ENCODE assay signal across 9 cellular contexts in genomic region chr3:23959147-23959900, GRCh38. TPM values are rescaled to one million over a fixed set of nuclear protein-coding genes. Genes with fewer than 3 reads are reported as not detected.
DNase-seq lines count a peak whose midpoint lies in the region; ATAC-seq and TF ChIP-seq lines count a peak whose summit lies in the region.
"Had no signal": no experiment of that assay in that cellular context is flagged by ENCODE, and none has a peak within 500 bp of the region (broad histone marks: within the 10 kb centered on the region; RNA-seq: fewer than 3 reads in every experiment).

No MANE protein-coding gene starts in this region.

- H3K9me3 ChIP-seq in suprapubic skin = no peaks in the 10 kb centered on the region
- H3K9me3 ChIP-seq: prostate gland had no signal

- peak; percentile 85 for ATAC-seq in activated CD8-positive, alpha-beta T cell treated with anti-CD3 and anti-CD28 coated beads for 36 hours
- ATAC-seq in foreskin keratinocyte = peak; percentile 98
- no peak for ATAC-seq in HG03342 (IDR thresholded peaks at IDR 0.05; ENCODE audit: unreplicated experiment)

- TF ChIP-seq CTCF in activated CD8-positive, alpha-beta T cell treated with anti-CD3 and anti-CD28 coated beads for 36 hours (IDR thresholded peaks at IDR 0.05) = no peak
- TF ChIP-seq CTCF in foreskin keratinocyte (conservative IDR thresholded peaks at IDR 0.05) (no peak), suprapubic skin (IDR thresholded peaks at IDR 0.05) (no peak)

- peak overlapping the region; percentile 11 for H3K27ac Mint-ChIP-seq in activated naive CD4-positive, alpha-beta T cell treated with anti-CD3 and anti-CD28 coated beads, Interleukin-2, amount 50 U/mL, for 24 hours
- peak overlapping the region; percentile 63 for H3K27ac Mint-ChIP-seq in activated CD8-positive, alpha-beta T cell treated with anti-CD3 and anti-CD28 coated beads for 36 hours

- DNase-seq in activated naive CD4-positive, alpha-beta T cell treated with Interleukin-2 at 50 U/mL for 16 hours = no peak
- DNase-seq in activated CD8-positive, alpha-beta T cell treated with anti-CD3 and anti-CD28 coated beads for 36 hours = peak; percentile 40
- DNase-seq in foreskin keratinocyte (peak; percentile 90 to 94), suprapubic skin (ENCODE audit: low spot score in 2 of 2) (no peak), GM19238 (ENCODE audit: insufficient read length, low spot score) (no peak)
- no peak for DNase-seq in stimulated activated CD4-positive, alpha-beta T cell treated with anti-CD3 and anti-CD28 coated beads, Interleukin-4, amount 100 ng/mL, for 4 hours

- H3K4me1 Mint-ChIP-seq in activated naive CD4-positive, alpha-beta T cell treated with anti-CD3 and anti-CD28 coated beads, Interleukin-2, amount 50 U/mL, for 24 hours = peaks cover 40% of the 10 kb centered on the region
- peaks cover 30% of the 10 kb centered on the region for H3K4me1 Mint-ChIP-seq in activated CD8-positive, alpha-beta T cell treated with anti-CD3 and anti-CD28 coated beads for 36 hours (ENCODE audit: low read depth)

- intact Hi-C loops in activated CD8-positive, alpha-beta T cell treated with anti-CD3 and anti-CD28 coated beads for 36 hours (cut with micrococcal nuclease) = no loop called here

- H3K4me3 ChIP-seq in suprapubic skin = no peak overlapping the region
- H3K4me3 ChIP-seq: prostate gland had no signal

- POLR2A ChIA-PET in activated CD8-positive, alpha-beta T cell treated with anti-CD3 and anti-CD28 coated beads for 36 hours (lab: Charles Lee) = interaction anchor here (1.4 to 1.5 kb wide), 2 partner anchors 42 to 43 kb away, joined by 4 to 5 read pairs; partner anchors contain the start of genes NKIRAS1 and RPL15

- H3K36me3 ChIP-seq in suprapubic skin = peaks cover 25% of the 10 kb centered on the region
- H3K36me3 ChIP-seq: prostate gland had no signal

- WGBS in suprapubic skin = 62% methylated on average over 6 of the region's 6 CpGs

- no peak overlapping the region for H3K4me3 Mint-ChIP-seq in activated naive CD4-positive, alpha-beta T cell treated with anti-CD3 and anti-CD28 coated beads, Interleukin-2, amount 50 U/mL, for 24 hours
- H3K4me3 Mint-ChIP-seq in activated CD8-positive, alpha-beta T cell treated with anti-CD3 and anti-CD28 coated beads for 36 hours = no peak overlapping the region

- H3K36me3 Mint-ChIP-seq in activated naive CD4-positive, alpha-beta T cell treated with anti-CD3 and anti-CD28 coated beads, Interleukin-2, amount 50 U/mL, for 24 hours = peaks cover 15% of the 10 kb centered on the region
- H3K36me3 Mint-ChIP-seq in activated CD8-positive, alpha-beta T cell treated with anti-CD3 and anti-CD28 coated beads for 36 hours (ENCODE audit: low read depth) = peaks cover 12% of the 10 kb centered on the region

- CTCF ChIA-PET in activated CD8-positive, alpha-beta T cell treated with anti-CD3 and anti-CD28 coated beads for 36 hours (lab: Charles Lee) = no interaction called here

- TF ChIP-seq POLR2A in suprapubic skin (IDR thresholded peaks at IDR 0.05) = no peak

- no peak for TF ChIP-seq EP300 in suprapubic skin (IDR thresholded peaks at IDR 0.05)

- H3K27me3 ChIP-seq in foreskin keratinocyte (no peaks in the 10 kb centered on the region), suprapubic skin (no peaks in the 10 kb centered on the region)

- H3K4me1 ChIP-seq in foreskin keratinocyte = peaks cover 23% of the 10 kb centered on the region
- peaks cover 10% of the 10 kb centered on the region for H3K4me1 ChIP-seq in suprapubic skin
- H3K4me1 ChIP-seq: prostate gland had no signal

- H3K27me3 Mint-ChIP-seq in activated naive CD4-positive, alpha-beta T cell treated with anti-CD3 and anti-CD28 coated beads, Interleukin-2, amount 50 U/mL, for 24 hours = no peaks in the 10 kb centered on the region
- no peaks in the 10 kb centered on the region for H3K27me3 Mint-ChIP-seq in activated CD8-positive, alpha-beta T cell treated with anti-CD3 and anti-CD28 coated beads for 36 hours

- no peaks in the 10 kb centered on the region for H3K9me3 Mint-ChIP-seq in activated naive CD4-positive, alpha-beta T cell treated with anti-CD3 and anti-CD28 coated beads, Interleukin-2, amount 50 U/mL, for 24 hours
- no peaks in the 10 kb centered on the region for H3K9me3 Mint-ChIP-seq in activated CD8-positive, alpha-beta T cell treated with anti-CD3 and anti-CD28 coated beads for 36 hours

- H3K27ac ChIP-seq in foreskin keratinocyte (peak overlapping the region; percentile 43), suprapubic skin (peak overlapping the region; percentile 18)
- H3K27ac ChIP-seq: prostate gland had no signal

RNA-seq across cellular contexts. Expression of gene NR1D2, which starts 14.2 kb away (rescaled TPM):
- 1 to 10 TPM; 3.6 to 4.0 TPM for total RNA-seq in activated CD8-positive, alpha-beta T cell treated with anti-CD3 and anti-CD28 coated beads for 36 hours
- total RNA-seq in foreskin keratinocyte = 17.5 and 19.9 TPM in 2 replicates
- 3.7 and 5.5 TPM in 2 replicates for polyA plus RNA-seq in foreskin keratinocyte
- 10 to 100 TPM; 24.4 to 44.1 (median 39.1) TPM for total RNA-seq in suprapubic skin

RNA-seq across cellular contexts. Expression of gene RPL15, which starts 42.4 kb away (rescaled TPM):
- total RNA-seq in activated CD8-positive, alpha-beta T cell treated with anti-CD3 and anti-CD28 coated beads for 36 hours = 1,000 to 10,000 TPM; 2,671 to 2,747 TPM
- total RNA-seq in foreskin keratinocyte (2,112 and 2,154 TPM in 2 replicates), suprapubic skin (1,000 to 10,000 TPM; 1,650 to 2,624 (median 2,399) TPM)
- polyA plus RNA-seq in foreskin keratinocyte = 3,005 and 3,026 TPM in 2 replicates

RNA-seq across cellular contexts. Expression of gene NKIRAS1, which starts 42.5 kb away (rescaled TPM):
- 1 to 10 TPM; 3.6 to 3.9 TPM for total RNA-seq in activated CD8-positive, alpha-beta T cell treated with anti-CD3 and anti-CD28 coated beads for 36 hours
- 7.5 and 9.1 TPM in 2 replicates for total RNA-seq in foreskin keratinocyte
- polyA plus RNA-seq in foreskin keratinocyte = 4.9 and 7.0 TPM in 2 replicates
- total RNA-seq in suprapubic skin = 1 to 10 TPM; 6.7 to 9.5 (median 9.0) TPM

Comparison
In these comparisons a context has a peak if more than half of its experiments do, and no peak if none do; other contexts are left out.
1. DNase-seq: peak in activated CD8-positive, alpha-beta T cell treated with anti-CD3 and anti-CD28 coated beads for 36 hours (single experiment) and foreskin keratinocyte (2 of 2); none in activated naive CD4-positive, alpha-beta T cell treated with Interleukin-2 at 50 U/mL for 16 hours (single experiment), suprapubic skin (0 of 2), stimulated activated CD4-positive, alpha-beta T cell treated with anti-CD3 and anti-CD28 coated beads, Interleukin-4, amount 100 ng/mL, for 4 hours (0 of 2) and GM19238 (single experiment).